1 cellular context compared by ENCODE assay signal in genomic region chr3:46733026-46733800, GRCh38.
TF ChIP-seq lines count a peak whose summit lies in the region.

No MANE protein-coding gene starts in this region.

TF ChIP-seq in liver, 16 proteins besides CTCF, POLR2A, EP300 and RAD21 (continued from another document):
- TF ChIP-seq REST (IDR thresholded peaks at IDR 0.05) (no peak), YY1 (IDR thresholded peaks at IDR 0.05) (no peak), SP1 (IDR thresholded peaks at IDR 0.05) (no peak), EGR1 (IDR thresholded peaks at IDR 0.05; ENCODE audit: low read depth in 2 of 2) (no peak)
- TF ChIP-seq, protein P1, sequence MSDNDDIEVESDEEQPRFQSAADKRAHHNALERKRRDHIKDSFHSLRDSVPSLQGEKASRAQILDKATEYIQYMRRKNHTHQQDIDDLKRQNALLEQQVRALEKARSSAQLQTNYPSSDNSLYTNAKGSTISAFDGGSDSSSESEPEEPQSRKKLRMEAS (IDR thresholded peaks at IDR 0.05) = no peak
